23 cellular contexts compared by ENCODE assay signal in genomic region chr9:22529426-22530199, GRCh38.
DNase-seq lines count a peak whose midpoint lies in the region; ATAC-seq and TF ChIP-seq lines count a peak whose summit lies in the region.
"Had no signal": no experiment of that assay in that cellular context is flagged by ENCODE, and none has a peak within 500 bp of the region (broad histone marks: within the 10 kb centered on the region; RNA-seq: fewer than 3 reads in every experiment).

No MANE protein-coding gene starts in this region.

- 45 to 57% (median 52%) methylated on average over 6 of the region's 6 CpGs for WGBS in stomach, 5 donors

- ATAC-seq in left lobe of liver (peak; percentile 61), GM21528 (IDR thresholded peaks at IDR 0.05; ENCODE audit: low FRiP score, unreplicated experiment) (no peak), GM21390 (IDR thresholded peaks at IDR 0.05; ENCODE audit: unreplicated experiment) (no peak)
- ATAC-seq: activated CD8-positive, alpha-beta T cell treated with anti-CD3 and anti-CD28 coated beads, Interleukin-2, amount 10 ng/mL, durations not matched to agents 7 days and 5 days; activated T-cell treated with anti-CD3 and anti-CD28 coated beads, Interleukin-2, amount 50 U/mL, for 72 hours; left cardiac atrium; SK-N-SH treated with all-trans-retinoic acid at 6 μM for 48 hours had no signal

- TF ChIP-seq EP300 in stomach (IDR thresholded peaks at IDR 0.05): no peak

- H3K4me1 ChIP-seq in stomach: no peaks in the 10 kb centered on the region
- H3K4me1 ChIP-seq: Peyer's patch, vagina had no signal

- H3K4me3 ChIP-seq in stomach: no peak overlapping the region
- H3K4me3 ChIP-seq: Peyer's patch, vagina had no signal

- no peaks in the 10 kb centered on the region for H3K36me3 ChIP-seq in stomach
- H3K36me3 ChIP-seq: Peyer's patch, vagina had no signal

- no peak for TF ChIP-seq CTCF in stomach (IDR thresholded peaks at IDR 0.05)

- no peaks in the 10 kb centered on the region for H3K27me3 ChIP-seq in stomach
- H3K27me3 ChIP-seq: Peyer's patch, vagina had no signal

- H3K9me3 ChIP-seq in stomach: no peaks in the 10 kb centered on the region
- H3K9me3 ChIP-seq: Peyer's patch, vagina had no signal

- H3K27ac ChIP-seq in stomach: no peak overlapping the region
- H3K27ac ChIP-seq: Peyer's patch, vagina had no signal

- DNase-seq in ELR (ENCODE audit: low read depth) (peak; percentile 3), M059J (ENCODE audit: low read depth) (peak; percentile 98), astrocyte of the hippocampus (ENCODE audit: low read depth, low spot score) (peak; percentile 28), left lobe of liver (ENCODE audit: low spot score) (no peak), AG08396 (ENCODE audit: low spot score) (no peak), stomach (no peak)
- DNase-seq: activated CD4-positive, CD25-positive, alpha-beta regulatory T cell; activated CD8-positive, alpha-beta T cell treated with anti-CD3 and anti-CD28 coated beads, Interleukin-2, amount 10 ng/mL, durations not matched to agents 7 days and 5 days; activated T-cell treated with anti-CD3 and anti-CD28 coated beads, Interleukin-2, amount 50 U/mL, for 72 hours; CD4-positive, alpha-beta T cell; cortex of kidney; DMS79 treated with DMSO at 0.1 percent for 48 hours; Kasumi-1; left cardiac atrium; NCI-H146; NCI-H2227 treated with DMSO at 0.1 percent for 48 hours; Peyer's patch; stimulated activated CD4-positive, alpha-beta T cell treated with anti-CD3 and anti-CD28 coated beads, Interleukin-12 subunit alpha, Interleukin-12 subunit beta, amount 100 ng/mL, for 4 hours; T-helper 9 cell had no signal

- TF ChIP-seq POLR2A in stomach (IDR thresholded peaks at IDR 0.05): no peak

- intact Hi-C loops in stomach (cut with DNase I; ENCODE audit: low total_unique reads): no loop called here

Comparison
In these comparisons a context has a peak if more than half of its experiments do, and no peak if none do; other contexts are left out.
1. DNase-seq: peak in ELR (single experiment), M059J (single experiment) and astrocyte of the hippocampus (single experiment); none in left lobe of liver (single experiment), AG08396 (single experiment) and stomach (single experiment).